22 cellular contexts compared by ENCODE assay signal in the genomic region with DNA sequence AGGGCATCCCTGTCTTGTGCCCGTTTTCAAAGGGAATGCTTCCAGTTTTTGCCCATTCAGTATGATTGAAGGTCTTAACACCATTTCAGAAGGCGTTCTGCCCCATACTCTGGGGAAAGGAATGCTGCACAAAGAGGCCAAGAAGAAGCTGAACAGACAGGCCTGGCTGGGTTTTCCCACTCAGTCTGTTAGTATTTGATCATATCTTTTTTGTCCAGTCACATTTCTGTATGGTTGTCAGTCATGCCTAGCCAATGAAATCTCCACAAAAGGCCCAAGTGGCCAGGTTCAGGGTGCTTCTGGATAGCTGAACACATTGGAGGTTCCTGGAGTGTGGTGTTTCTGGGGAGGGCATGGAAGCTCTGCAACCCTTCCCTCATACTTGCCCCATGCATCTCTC.
DNase-seq lines count a peak whose midpoint lies in the region; ATAC-seq, FAIRE-seq and TF ChIP-seq lines count a peak whose summit lies in the region.
"Had no signal": no experiment of that assay in that cellular context is flagged by ENCODE, and none has a peak within 500 bp of the region (broad histone marks: within the 10 kb centered on the region; RNA-seq: fewer than 3 reads in every experiment).

No MANE protein-coding gene starts in this region.

- H3K4me1 ChIP-seq in cardiac muscle cell (ENCODE audit: low read depth): peaks cover 6% of the 10 kb centered on the region
- H3K4me1 ChIP-seq in right atrium auricular region: peaks cover 0 to 37% of the 10 kb centered on the region in 2 donors
- H3K4me1 ChIP-seq in astrocyte (ENCODE audit: insufficient read depth, low read length): peaks cover 2% of the 10 kb centered on the region

- peak; percentile 24 for ATAC-seq in left ventricle myocardium superior
- no peak for ATAC-seq in stimulated activated effector memory CD8-positive, alpha-beta T cell treated with anti-CD3 and anti-CD28 coated beads, Interleukin-12 subunit alpha, Interleukin-12 subunit beta, amount 100 ng/mL, for 72 hours
- no peak for ATAC-seq in HG02798 (IDR thresholded peaks at IDR 0.05; ENCODE audit: poor library complexity, unreplicated experiment)
- no peak for ATAC-seq in GM21515 (IDR thresholded peaks at IDR 0.05; ENCODE audit: unreplicated experiment)
- ATAC-seq: A549, PC-3 had no signal

- TF ChIP-seq CTCF in cardiac muscle cell (IDR thresholded peaks at IDR 0.05; ENCODE audit: low read depth, low read length) (no peak), right atrium auricular region (IDR thresholded peaks at IDR 0.05) (no peak), astrocyte (IDR thresholded peaks at IDR 0.05; ENCODE audit: insufficient read depth, low read depth, low read length) (no peak), foreskin fibroblast (IDR thresholded peaks at IDR 0.05; ENCODE audit: low read depth, low read length) (no peak)

- no peaks in the 10 kb centered on the region for H3K27me3 Mint-ChIP-seq in astrocyte (ENCODE audit: low read depth, unreplicated experiment)

- peaks cover 2% of the 10 kb centered on the region for H3K9me3 Mint-ChIP-seq in astrocyte (ENCODE audit: unreplicated experiment)
- H3K9me3 Mint-ChIP-seq in stimulated activated effector memory CD8-positive, alpha-beta T cell treated with anti-CD3 and anti-CD28 coated beads, Interleukin-12 subunit alpha, Interleukin-12 subunit beta, amount 100 ng/mL, for 72 hours: no peaks in the 10 kb centered on the region

- H2AFZ ChIP-seq in astrocyte (ENCODE audit: low read depth, low read length): no peak overlapping the region

- peaks cover 79% of the 10 kb centered on the region for H3K79me2 ChIP-seq in astrocyte (ENCODE audit: insufficient read depth, low read length)

- H3K27ac ChIP-seq in cardiac muscle cell (peak overlapping the region; percentile 64), right atrium auricular region (peak overlapping the region in 1 of 2 donors; percentile 14), astrocyte (ENCODE audit: low read depth, low read length) (no peak overlapping the region)
- H3K27ac ChIP-seq: A549; BLaER1 treated with 17β-estradiol and CSF1 and Interleukin-3, amounts not matched to agents 10 nM and 100 nM; KMS-11; SJSA1 had no signal

- no peak overlapping the region for H3K4me3 ChIP-seq in cardiac muscle cell
- H3K4me3 ChIP-seq in right atrium auricular region: no peak overlapping the region
- no peak overlapping the region for H3K4me3 ChIP-seq in astrocyte (ENCODE audit: insufficient read depth, low read depth, low read length)
- H3K4me3 ChIP-seq in foreskin fibroblast (ENCODE audit: low read depth in 1 of 2, low read length in 2 of 2): no peak overlapping the region
- H3K4me3 ChIP-seq: A549; BLaER1 treated with 17β-estradiol and CSF1 and Interleukin-3, amounts not matched to agents 10 nM and 100 nM; SJSA1 had no signal

- no peak overlapping the region for H3K4me2 ChIP-seq in astrocyte (ENCODE audit: low read length)
- H3K4me2 ChIP-seq: A549; BLaER1 treated with 17β-estradiol and CSF1 and Interleukin-3, amounts not matched to agents 10 nM and 100 nM; KMS-11 had no signal

- FAIRE-seq in astrocyte (lab: Jason Lieb, UNC): no peak
- FAIRE-seq: A549, G401.6 had no signal

- H3K4me3 Mint-ChIP-seq in astrocyte (ENCODE audit: unreplicated experiment): no peak overlapping the region
- H3K4me3 Mint-ChIP-seq in stimulated activated effector memory CD8-positive, alpha-beta T cell treated with anti-CD3 and anti-CD28 coated beads, Interleukin-12 subunit alpha, Interleukin-12 subunit beta, amount 100 ng/mL, for 72 hours: no peak overlapping the region

- peaks cover 12% of the 10 kb centered on the region for H4K20me1 ChIP-seq in astrocyte (ENCODE audit: insufficient read depth, low read length)

- H3K36me3 ChIP-seq in cardiac muscle cell: no peaks in the 10 kb centered on the region
- H3K36me3 ChIP-seq in right atrium auricular region: no peaks in the 10 kb centered on the region
- H3K36me3 ChIP-seq in astrocyte (ENCODE audit: insufficient read depth, low read length): peaks cover 4% of the 10 kb centered on the region

- H3K4me1 Mint-ChIP-seq in astrocyte (ENCODE audit: low read depth, unreplicated experiment): peaks cover 15% of the 10 kb centered on the region
- H3K4me1 Mint-ChIP-seq in stimulated activated effector memory CD8-positive, alpha-beta T cell treated with anti-CD3 and anti-CD28 coated beads, Interleukin-12 subunit alpha, Interleukin-12 subunit beta, amount 100 ng/mL, for 72 hours: peaks cover 35% of the 10 kb centered on the region

- intact Hi-C loops in left ventricle myocardium superior (cut with micrococcal nuclease): no loop called here

- H3K9ac ChIP-seq in astrocyte (ENCODE audit: low read length): no peak overlapping the region
- H3K9ac ChIP-seq: BLaER1 treated with 17β-estradiol and CSF1 and Interleukin-3, amounts not matched to agents 10 nM and 100 nM; KMS-11 had no signal

- H3K27me3 ChIP-seq in cardiac muscle cell (no peaks in the 10 kb centered on the region), right atrium auricular region (no peaks in the 10 kb centered on the region), astrocyte (ENCODE audit: insufficient read depth, low read length) (no peaks in the 10 kb centered on the region)
- H3K27me3 ChIP-seq: BLaER1 treated with 17β-estradiol and CSF1 and Interleukin-3, amounts not matched to agents 10 nM and 100 nM; SJSA1 had no signal

- H3K27ac Mint-ChIP-seq in astrocyte (ENCODE audit: unreplicated experiment): peak overlapping the region; percentile 11
- peak overlapping the region; percentile 32 for H3K27ac Mint-ChIP-seq in stimulated activated effector memory CD8-positive, alpha-beta T cell treated with anti-CD3 and anti-CD28 coated beads, Interleukin-12 subunit alpha, Interleukin-12 subunit beta, amount 100 ng/mL, for 72 hours

- DNase-seq in cardiac muscle cell (ENCODE audit: low read depth in 1 of 2, low spot score in 1 of 2): peak in 1 of 2 donors; percentile 21
- DNase-seq in right atrium auricular region (ENCODE audit: low spot score): no peak
- DNase-seq in astrocyte (ENCODE audit: low read depth): no peak
- DNase-seq in left ventricle myocardium superior: no peak
- DNase-seq in stimulated activated effector memory CD8-positive, alpha-beta T cell treated with anti-CD3 and anti-CD28 coated beads, Interleukin-12 subunit alpha, Interleukin-12 subunit beta, amount 100 ng/mL, for 72 hours (ENCODE audit: low spot score in 2 of 2): no peak
- DNase-seq in foreskin fibroblast: no peak
- DNase-seq: DMS79 treated with DMSO at 0.1 percent for 48 hours, H7, MV-4-11, NCI-H1436, NCI-H2029, NCI-H345, NCI-H524 treated with DMSO at 0.1 percent for 48 hours, PC-3, RPMI8226 had no signal

- H3K9me3 ChIP-seq in cardiac muscle cell (ENCODE audit: low read depth) (no peaks in the 10 kb centered on the region), right atrium auricular region (no peaks in the 10 kb centered on the region), astrocyte (ENCODE audit: insufficient read depth, low read depth, low read length) (no peaks in the 10 kb centered on the region)
- H3K9me3 ChIP-seq: A549, SJSA1 had no signal

- peaks cover 4% of the 10 kb centered on the region for H3K36me3 Mint-ChIP-seq in astrocyte (ENCODE audit: low read depth, unreplicated experiment)
- H3K36me3 Mint-ChIP-seq in stimulated activated effector memory CD8-positive, alpha-beta T cell treated with anti-CD3 and anti-CD28 coated beads, Interleukin-12 subunit alpha, Interleukin-12 subunit beta, amount 100 ng/mL, for 72 hours: peaks cover 17% of the 10 kb centered on the region
